In the genomic region with DNA sequence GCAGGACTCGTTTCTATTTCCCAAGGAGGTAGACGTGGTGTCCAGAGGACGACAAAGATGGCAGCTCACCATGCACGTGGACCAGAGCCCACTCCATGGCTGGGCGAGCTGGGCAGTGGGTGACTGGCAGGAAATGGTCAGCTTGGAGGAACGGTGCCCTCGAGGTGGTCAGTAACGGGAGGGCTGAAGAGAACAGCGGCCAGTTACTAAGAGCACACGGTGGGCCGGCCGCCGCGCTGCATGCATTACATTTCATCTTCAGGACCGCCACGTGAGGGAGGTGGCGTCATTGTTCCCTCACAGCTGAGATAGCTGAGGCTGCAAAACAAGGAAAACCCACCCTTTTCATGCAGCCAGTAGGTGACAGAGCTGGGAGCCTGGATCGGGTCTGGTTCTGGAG, we compare ENCODE assay signal across 1 cellular context.
TF ChIP-seq lines count a peak whose summit lies in the region.

No MANE protein-coding gene starts in this region.

TF ChIP-seq in H1, 55 proteins besides CTCF, POLR2A, EP300 and RAD21 (continued from another document):
- no peak for TF ChIP-seq TAF1 (IDR thresholded peaks at IDR 0.05; ENCODE audit: low read depth, low read length)
- TF ChIP-seq ASH2L (IDR thresholded peaks at IDR 0.05; ENCODE audit: low read length): no peak
- TF ChIP-seq FOSL1 (IDR thresholded peaks at IDR 0.05; ENCODE audit: insufficient read depth, low read depth, low read length): no peak
- TF ChIP-seq SP2 (IDR thresholded peaks at IDR 0.05; ENCODE audit: low read length): no peak
- TF ChIP-seq, protein P1, sequence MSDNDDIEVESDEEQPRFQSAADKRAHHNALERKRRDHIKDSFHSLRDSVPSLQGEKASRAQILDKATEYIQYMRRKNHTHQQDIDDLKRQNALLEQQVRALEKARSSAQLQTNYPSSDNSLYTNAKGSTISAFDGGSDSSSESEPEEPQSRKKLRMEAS (IDR thresholded peaks at IDR 0.05): no peak
- no peak for TF ChIP-seq EGR1 (IDR thresholded peaks at IDR 0.05; ENCODE audit: borderline replicate concordance, low read depth, low read length)
- no peak for TF ChIP-seq SUZ12 (IDR thresholded peaks at IDR 0.05; ENCODE audit: low read length)
- TF ChIP-seq, protein P2, sequence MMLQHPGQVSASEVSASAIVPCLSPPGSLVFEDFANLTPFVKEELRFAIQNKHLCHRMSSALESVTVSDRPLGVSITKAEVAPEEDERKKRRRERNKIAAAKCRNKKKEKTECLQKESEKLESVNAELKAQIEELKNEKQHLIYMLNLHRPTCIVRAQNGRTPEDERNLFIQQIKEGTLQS (IDR thresholded peaks at IDR 0.05; ENCODE audit: insufficient read depth, low read depth, low read length): no peak
- TF ChIP-seq, protein P3, sequence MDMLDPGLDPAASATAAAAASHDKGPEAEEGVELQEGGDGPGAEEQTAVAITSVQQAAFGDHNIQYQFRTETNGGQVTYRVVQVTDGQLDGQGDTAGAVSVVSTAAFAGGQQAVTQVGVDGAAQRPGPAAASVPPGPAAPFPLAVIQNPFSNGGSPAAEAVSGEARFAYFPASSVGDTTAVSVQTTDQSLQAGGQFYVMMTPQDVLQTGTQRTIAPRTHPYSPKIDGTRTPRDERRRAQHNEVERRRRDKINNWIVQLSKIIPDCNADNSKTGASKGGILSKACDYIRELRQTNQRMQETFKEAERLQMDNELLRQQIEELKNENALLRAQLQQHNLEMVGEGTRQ (IDR thresholded peaks at IDR 0.05; ENCODE audit: low read length): no peak
- no peak for TF ChIP-seq SAP30 (IDR thresholded peaks at IDR 0.05; ENCODE audit: insufficient read depth, insufficient replicate concordance, low read length)
- TF ChIP-seq SP4 (IDR thresholded peaks at IDR 0.05; ENCODE audit: low read length): no peak
